ENCODE assay signal across 18 cellular contexts in the genomic region with DNA sequence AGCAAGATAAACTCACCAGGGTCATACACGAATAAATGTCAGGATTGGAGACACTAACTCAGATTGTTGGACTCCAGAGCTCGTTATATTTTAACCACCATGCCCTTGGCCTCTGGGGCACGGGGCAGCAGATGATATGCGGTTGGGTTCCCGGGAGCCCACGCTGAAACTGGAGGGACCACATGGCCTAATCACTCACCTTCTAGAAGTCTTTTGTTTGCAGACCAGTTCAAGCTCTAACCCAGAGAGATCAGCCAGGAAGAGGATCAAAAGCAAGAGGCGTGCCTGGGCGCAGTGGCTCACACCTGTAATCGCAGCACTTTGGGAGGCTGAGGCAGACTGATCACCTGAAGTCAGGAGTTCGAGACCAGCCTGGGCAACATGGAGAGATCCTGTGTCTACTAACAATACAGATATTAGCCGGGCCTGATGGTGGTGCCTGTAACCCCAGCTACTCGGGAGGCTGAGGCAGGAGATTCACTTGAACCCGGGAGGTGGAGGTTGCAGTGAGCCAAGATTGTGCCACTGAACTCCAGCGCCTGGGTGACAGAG. TPM values are rescaled to one million over a fixed set of nuclear protein-coding genes. Genes with fewer than 3 reads are reported as not detected.
DNase-seq lines count a peak whose midpoint lies in the region; ATAC-seq and TF ChIP-seq lines count a peak whose summit lies in the region.
"Had no signal": no experiment of that assay in that cellular context is flagged by ENCODE, and none has a peak within 500 bp of the region (broad histone marks: within the 10 kb centered on the region; RNA-seq: fewer than 3 reads in every experiment).

No MANE protein-coding gene starts in this region.

- no peaks in the 10 kb centered on the region for H4K20me1 ChIP-seq in neural progenitor cell (ENCODE audit: low read depth)

- H3K4me3 ChIP-seq in neural progenitor cell = no peak overlapping the region
- H3K4me3 ChIP-seq: GM23248, suprapubic skin had no signal

- H3K4me3 Mint-ChIP-seq in WTC11 = no peak overlapping the region
- no peak overlapping the region for H3K4me3 Mint-ChIP-seq in neural progenitor cell
- H3K4me3 Mint-ChIP-seq: T-helper 1 cell treated with Interleukin-12 subunit alpha and Interleukin-12 subunit beta and Interleukin-4 antibody, amounts not matched to agents 30 μg/mL and 1 μg/mL, for 36 hours had no signal

- POLR2A ChIA-PET in WTC11 (lab: Charles Lee) = no interaction called here

- no peaks in the 10 kb centered on the region for H3K36me3 ChIP-seq in neural progenitor cell
- H3K36me3 ChIP-seq: suprapubic skin had no signal

- no peak overlapping the region for H3K4me2 ChIP-seq in neural progenitor cell

- TF ChIP-seq CTCF in WTC11 (IDR thresholded peaks at IDR 0.05) (no peak), neural progenitor cell (IDR thresholded peaks at IDR 0.05) (no peak)

- no peaks in the 10 kb centered on the region for H3K9me3 ChIP-seq in neural progenitor cell (ENCODE audit: low read depth)
- H3K9me3 ChIP-seq: Caco-2, suprapubic skin had no signal

- H3K4me1 Mint-ChIP-seq in WTC11 (no peaks in the 10 kb centered on the region), neural progenitor cell (peaks cover 23% of the 10 kb centered on the region)

- no peaks in the 10 kb centered on the region for H3K36me3 Mint-ChIP-seq in WTC11
- H3K36me3 Mint-ChIP-seq in neural progenitor cell = no peaks in the 10 kb centered on the region

- H3K27me3 ChIP-seq in neural progenitor cell = no peaks in the 10 kb centered on the region
- H3K27me3 ChIP-seq: suprapubic skin had no signal

- H3K9me3 Mint-ChIP-seq in WTC11 (peaks cover 9% of the 10 kb centered on the region; the same call in 1 of the 2 replicates), neural progenitor cell (no peaks in the 10 kb centered on the region)
- H3K9me3 Mint-ChIP-seq: T-helper 1 cell treated with Interleukin-12 subunit alpha and Interleukin-12 subunit beta and Interleukin-4 antibody, amounts not matched to agents 30 μg/mL and 1 μg/mL, for 36 hours had no signal

- H3K4me1 ChIP-seq in neural progenitor cell = peaks cover 9% of the 10 kb centered on the region
- H3K4me1 ChIP-seq: suprapubic skin had no signal

- H3K27ac ChIP-seq in neural progenitor cell = no peak overlapping the region
- H3K27ac ChIP-seq: GM23248, suprapubic skin had no signal

- H3K27ac Mint-ChIP-seq in WTC11 (no peak overlapping the region), neural progenitor cell (peak overlapping the region; percentile 59)
- H3K27ac Mint-ChIP-seq: T-helper 1 cell treated with Interleukin-12 subunit alpha and Interleukin-12 subunit beta and Interleukin-4 antibody, amounts not matched to agents 30 μg/mL and 1 μg/mL, for 36 hours had no signal

- CTCF ChIA-PET in WTC11 (lab: Charles Lee) = interaction anchor here (1.2 kb wide), 1 partner anchor 37 kb away, joined by 3 read pairs; no protein-coding TSS in a partner anchor

- ATAC-seq in GM18511 (IDR thresholded peaks at IDR 0.05; ENCODE audit: unreplicated experiment) (peak; percentile 10), HG02763 (IDR thresholded peaks at IDR 0.05; ENCODE audit: unreplicated experiment) (peak; percentile 7), WTC11 (no peak)

- H3K27me3 Mint-ChIP-seq in WTC11 (ENCODE audit: low read depth) (no peaks in the 10 kb centered on the region), neural progenitor cell (ENCODE audit: insufficient read depth, low read depth) (peaks cover 9% of the 10 kb centered on the region)

- DNase-seq in WTC11 (ENCODE audit: low spot score) (no peak), neural progenitor cell (ENCODE audit: low spot score) (no peak), pons (ENCODE audit: low spot score) (no peak), NCI-H446 treated with DMSO at 0.1 percent for 48 hours (lab: John Stamatoyannopoulos, UW) (no peak)
- DNase-seq in activated CD4-positive, alpha-beta T cell treated with anti-CD3 and anti-CD28 coated beads for 1 hour = no peak
- no peak for DNase-seq in stimulated activated CD4-positive, alpha-beta T cell treated with anti-CD3 and anti-CD28 coated beads, Interleukin-15, amount 100 ng/mL, for 24 hours
- DNase-seq: activated CD4-positive, CD25-positive, alpha-beta regulatory T cell; activated effector memory CD4-positive, alpha-beta T cell treated with anti-CD3 and anti-CD28 coated beads, Interleukin-2, amount 50 U/mL, for 16 hours; aorta; Caco-2; GM23248; NCI-H146; NCI-H345; NK-92 treated with Interleukin-12 subunit alpha and Interleukin-12 subunit beta, amount 100 ng/mL, for 24 hours had no signal

- no peaks in the 10 kb centered on the region for H3F3A ChIP-seq in neural progenitor cell (ENCODE audit: low read depth)

- H2AFZ ChIP-seq in neural progenitor cell (replicated peaks) = no peak overlapping the region
- H2AFZ ChIP-seq: GM23248 had no signal

- H3K79me2 ChIP-seq in neural progenitor cell (ENCODE audit: low read depth) = no peaks in the 10 kb centered on the region

- no peak overlapping the region for H3K9ac ChIP-seq in neural progenitor cell
- H3K9ac ChIP-seq: GM23248 had no signal

TF ChIP-seq in WTC11, 78 proteins besides CTCF, POLR2A, EP300 and RAD21:
- peak; percentile 45; the same call in 1 of the 2 replicates for TF ChIP-seq GABPB1 (CRISPR knock-in tag; IDR thresholded peaks at IDR 0.05)
- TF ChIP-seq CBFB (CRISPR knock-in tag; IDR thresholded peaks at IDR 0.05; ENCODE audit: low read depth) = no peak

RNA-seq across cellular contexts. Expression of a gene that starts 42.6 kb away (rescaled TPM):
- 17.1 to 18.3 TPM (median 18.1 TPM) in 3 replicates for total RNA-seq in WTC11 (2021)
- total RNA-seq in neural progenitor cell (ENCODE audit: low replicate concordance) = 2.1 and 10.1 TPM in 2 replicates
